29 cellular contexts compared by ENCODE assay signal in genomic region chr5:134994560-134995156, GRCh38. TPM values are rescaled to one million over a fixed set of nuclear protein-coding genes. Genes with fewer than 3 reads are reported as not detected.
DNase-seq lines count a peak whose midpoint lies in the region; ATAC-seq and TF ChIP-seq lines count a peak whose summit lies in the region.
"Had no signal": no experiment of that assay in that cellular context is flagged by ENCODE, and none has a peak within 500 bp of the region (broad histone marks: within the 10 kb centered on the region; RNA-seq: fewer than 3 reads in every experiment).

No MANE protein-coding gene starts in this region.

- no peaks in the 10 kb centered on the region for H4K20me1 ChIP-seq in BLaER1

- TF ChIP-seq EP300 in tibial nerve (IDR thresholded peaks at IDR 0.05), result no peak

- H3K4me3 ChIP-seq in BLaER1, result no peak overlapping the region
- H3K4me3 ChIP-seq in tibial artery, result no peak overlapping the region
- H3K4me3 ChIP-seq in tibial nerve, result no peak overlapping the region
- H3K4me3 ChIP-seq: body of pancreas, GM23248, hepatocyte, mucosa of descending colon, neural progenitor cell, vagina had no signal

- H3K27ac ChIP-seq in BLaER1, result no peak overlapping the region
- no peak overlapping the region for H3K27ac ChIP-seq in tibial artery
- H3K27ac ChIP-seq in tibial nerve, result no peak overlapping the region
- H3K27ac ChIP-seq: body of pancreas, GM23248, hepatocyte, HL-60, neural progenitor cell, vagina had no signal

- DNase-seq in KBM-7 (peak; percentile 65), RPMI8226 (peak; percentile 64), tibial artery (no peak), tibial nerve (ENCODE audit: low spot score in 2 of 2) (no peak)
- no peak for DNase-seq in activated CD4-positive, alpha-beta T cell treated with anti-CD3 and anti-CD28 coated beads for 1 hour
- DNase-seq: activated gamma-delta T cell treated with Interleukin-2 at 50 U/mL for 16 hours; activated T-cell treated with anti-CD3 and anti-CD28 coated beads, Interleukin-2, amount 50 U/mL, for 1 hour; body of pancreas; CD4-positive, alpha-beta T cell; DMS79; effector CD4-positive, alpha-beta T cell; foreskin fibroblast; GM23248; mucosa of descending colon; NCI-H1694; NCI-H69; SHP77 treated with DMSO at 0.1 percent for 48 hours; substantia nigra had no signal

- TF ChIP-seq POLR2A in tibial nerve (IDR thresholded peaks at IDR 0.05), result no peak

- ATAC-seq in esophagus mucosa (peak; percentile 36), HG03045 (IDR thresholded peaks at IDR 0.05; ENCODE audit: unreplicated experiment) (no peak)
- ATAC-seq: body of pancreas, mucosa of descending colon, sciatic nerve had no signal

- intact Hi-C loops in tibial artery (cut with DNase I; ENCODE audit: low total_unique reads), result no loop called here

- H3K9me3 ChIP-seq in BLaER1 (no peaks in the 10 kb centered on the region; the same call in 1 of the 2 replicates), tibial artery (no peaks in the 10 kb centered on the region), tibial nerve (no peaks in the 10 kb centered on the region)
- H3K9me3 ChIP-seq: body of pancreas, mucosa of descending colon, vagina had no signal

- in situ Hi-C loops in KBM-7 (cut with MboI; ENCODE audit: low pct_unique_long_range_greater_than_20kb, low sequenced_read_pairs), result no loop called here

- 0 out of 2 replicates have a peak overlapping the region, but pooled peaks have one; percentile 53 for H3K9ac ChIP-seq in BLaER1
- H3K9ac ChIP-seq: GM23248, neural progenitor cell had no signal

- H3K4me1 ChIP-seq in BLaER1 (peaks cover 14% of the 10 kb centered on the region), tibial artery (peaks cover 0 to 10% (median 0%) of the 10 kb centered on the region in 4 donors), tibial nerve (no peaks in the 10 kb centered on the region)
- H3K4me1 ChIP-seq: body of pancreas, vagina had no signal

- WGBS in tibial nerve, 2 donors, result 66 to 76% methylated on average over 2 of the region's 2 CpGs

- peak overlapping the region; percentile 42 for H3K4me2 ChIP-seq in BLaER1
- H3K4me2 ChIP-seq: hepatocyte, neural progenitor cell had no signal

- H3K36me3 ChIP-seq in BLaER1, result 0 out of 2 replicates have a peak, but pooled peaks cover 7% of the 10 kb centered on the region
- no peaks in the 10 kb centered on the region for H3K36me3 ChIP-seq in tibial artery
- H3K36me3 ChIP-seq in tibial nerve, result peaks cover 0 to 6% (median 0%) of the 10 kb centered on the region in 3 donors
- H3K36me3 ChIP-seq: neural progenitor cell, vagina had no signal

- TF ChIP-seq CTCF in tibial artery (IDR thresholded peaks at IDR 0.05) (no peak), tibial nerve (IDR thresholded peaks at IDR 0.05) (no peak)

- H3K27me3 ChIP-seq in BLaER1 (no peaks in the 10 kb centered on the region), tibial artery (no peaks in the 10 kb centered on the region), tibial nerve (no peaks in the 10 kb centered on the region)
- H3K27me3 ChIP-seq: body of pancreas, hepatocyte, neural progenitor cell, vagina had no signal

RNA-seq across cellular contexts. Expression of gene CATSPER3, which starts 27.0 kb away (rescaled TPM):
- 0.40 TPM for total RNA-seq in esophagus mucosa
- 1 to 10 TPM in 1 of 4 donors, under 1 TPM in 1, not detected in 2; 0.90 to 1.3 TPM for total RNA-seq in tibial nerve
- total RNA-seq: epithelial cell of proximal tubule, hepatocyte, vagina had no signal

RNA-seq across cellular contexts. Expression of gene PITX1, which starts 39.4 kb away (rescaled TPM):
- 689 TPM for total RNA-seq in esophagus mucosa
- total RNA-seq in tibial nerve, result 1 to 10 TPM; 1.1 to 5.4 (median 3.0) TPM
- total RNA-seq: body of pancreas; CD4-positive, alpha-beta T cell; cerebellum; GM23248; liver had no signal

Comparison
In these comparisons a context has a peak if more than half of its experiments do, and no peak if none do; other contexts are left out.
1. DNase-seq: peak in KBM-7 (single experiment) and RPMI8226 (single experiment); none in tibial artery (0 of 2), tibial nerve (0 of 2) and activated CD4-positive, alpha-beta T cell treated with anti-CD3 and anti-CD28 coated beads for 1 hour (single experiment).
2. RNA of gene PITX1, which starts 39.4 kb away (total RNA-seq): 689 TPM in esophagus mucosa (single experiment); 1.1 to 5.4 TPM in tibial nerve; every median in the first group is over 100 times any median in the second.